ENCODE assay signal across 1 cellular context in the genomic region with DNA sequence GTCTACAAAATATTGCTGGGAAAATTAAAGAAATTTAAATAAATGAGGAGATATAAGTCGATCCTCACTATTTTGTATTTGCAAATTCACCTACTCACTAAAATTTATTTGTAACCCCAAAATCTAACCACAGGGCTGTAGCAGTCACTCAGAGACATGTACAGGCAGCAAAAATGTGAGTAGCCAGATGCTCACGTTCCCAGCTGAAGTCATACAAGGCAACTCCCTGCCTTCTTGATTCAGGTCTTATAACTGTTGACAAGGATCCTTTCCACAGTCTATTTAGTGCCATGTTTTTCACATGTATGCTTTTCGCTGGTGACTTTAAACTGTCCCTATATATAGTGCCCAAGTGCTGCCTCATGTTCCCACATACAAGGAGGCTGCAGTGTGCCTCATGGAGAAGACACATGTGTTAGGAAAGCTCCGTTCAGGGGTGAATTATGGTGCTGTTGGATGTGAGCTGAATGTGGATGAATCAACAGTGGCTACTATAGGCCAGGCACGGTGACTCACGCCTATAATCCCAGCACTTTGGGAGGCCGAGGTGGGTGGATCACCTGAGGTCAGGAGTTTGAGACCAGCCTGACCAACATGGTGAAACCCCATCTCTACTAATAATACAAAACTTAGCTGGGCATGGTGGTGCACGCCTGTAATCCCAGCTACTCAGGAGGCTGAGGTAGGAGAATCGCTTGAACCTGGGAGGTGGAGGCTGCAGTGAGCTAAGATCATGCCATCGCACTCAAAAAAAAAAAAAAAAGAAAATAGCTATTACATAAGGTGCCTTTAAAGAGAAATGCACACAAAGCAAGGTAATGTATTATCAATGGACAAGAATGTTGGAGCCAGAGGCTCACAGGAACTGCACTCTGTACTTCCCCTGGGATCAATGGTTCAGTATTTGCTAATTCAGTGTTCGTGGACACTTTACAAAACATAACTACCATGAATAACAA.
TF ChIP-seq lines count a peak whose summit lies in the region.

No MANE protein-coding gene starts in this region.

TF ChIP-seq in A549, 52 proteins besides CTCF, POLR2A, EP300 and RAD21:
- no peak for TF ChIP-seq EHF (CRISPR knock-in tag; IDR thresholded peaks at IDR 0.05)
- TF ChIP-seq CBX2 (IDR thresholded peaks at IDR 0.05; ENCODE audit: borderline replicate concordance, low read depth), result no peak
- TF ChIP-seq HEYL (CRISPR knock-in tag; IDR thresholded peaks at IDR 0.05), result no peak
- no peak for TF ChIP-seq FOSB (CRISPR knock-in tag; IDR thresholded peaks at IDR 0.05)
- TF ChIP-seq HOXA7 (CRISPR knock-in tag; IDR thresholded peaks at IDR 0.05), result no peak
- no peak for TF ChIP-seq REST (IDR thresholded peaks at IDR 0.05)
- no peak for TF ChIP-seq ZNF302 (CRISPR knock-in tag; IDR thresholded peaks at IDR 0.05)
- no peak for TF ChIP-seq KDM5A (IDR thresholded peaks at IDR 0.05)
- TF ChIP-seq RARB (CRISPR knock-in tag; IDR thresholded peaks at IDR 0.05), result no peak
- no peak for TF ChIP-seq USF2 (IDR thresholded peaks at IDR 0.05)
- TF ChIP-seq HOXB5 (CRISPR knock-in tag; IDR thresholded peaks at IDR 0.05), result no peak
- TF ChIP-seq FOXS1 (CRISPR knock-in tag; IDR thresholded peaks at IDR 0.05), result no peak
- TF ChIP-seq CHD2 (IDR thresholded peaks at IDR 0.05; ENCODE audit: low read length, partially characterized antibody), result no peak
- no peak for TF ChIP-seq HOXB13 (CRISPR knock-in tag; IDR thresholded peaks at IDR 0.05; ENCODE audit: low read depth)
- no peak for TF ChIP-seq BCL3 (IDR thresholded peaks at IDR 0.05)
- TF ChIP-seq ZC3H11A (IDR thresholded peaks at IDR 0.05), result no peak
